1 cellular context compared by ENCODE assay signal in genomic region chr1:160628799-160629263, GRCh38.
TF ChIP-seq lines count a peak whose summit lies in the region.

No MANE protein-coding gene starts in this region.

TF ChIP-seq in H1, 55 proteins besides CTCF, POLR2A, EP300 and RAD21:
- TF ChIP-seq CBX8 (IDR thresholded peaks at IDR 0.05; ENCODE audit: borderline replicate concordance, low read depth, low read length) (no peak), MAX (IDR thresholded peaks at IDR 0.05) (no peak), TBP (IDR thresholded peaks at IDR 0.05; ENCODE audit: low read depth, low read length) (no peak), CEBPB (IDR thresholded peaks at IDR 0.05; ENCODE audit: low read depth, low read length) (no peak), KDM4A (IDR thresholded peaks at IDR 0.05; ENCODE audit: low read depth, low read length, severe bottlenecking) (no peak), USF2 (IDR thresholded peaks at IDR 0.05; ENCODE audit: low read length) (no peak), CBX5 (IDR thresholded peaks at IDR 0.05; ENCODE audit: low read depth, low read length) (no peak), GTF2F1 (IDR thresholded peaks at IDR 0.05; ENCODE audit: borderline replicate concordance, low read depth, low read length) (no peak), SAP30 (IDR thresholded peaks at IDR 0.05; ENCODE audit: insufficient read depth, insufficient replicate concordance, low read length) (no peak), RBBP5 (IDR thresholded peaks at IDR 0.05; ENCODE audit: borderline replicate concordance, low read depth, low read length) (no peak), SIX5 (IDR thresholded peaks at IDR 0.05; ENCODE audit: low read depth, low read length) (no peak), POU5F1 (IDR thresholded peaks at IDR 0.05; ENCODE audit: low read depth, low read length) (no peak)
